Comparison of ENCODE assay signal across 1 cellular context in genomic region chr6:125944434-125944816, GRCh38.
A peak's percentile ranks its signal among the peaks of the same experiment; 100 is the strongest.
TF ChIP-seq lines count a peak whose summit lies in the region.

No MANE protein-coding gene starts in this region.

TF ChIP-seq in liver, 16 proteins besides CTCF, POLR2A, EP300 and RAD21 (continued from another document):
- TF ChIP-seq RXRA (IDR thresholded peaks at IDR 0.05), result peak; percentile 65 to 86
- peak; percentile 88 for TF ChIP-seq ZBTB33 (IDR thresholded peaks at IDR 0.05)
- TF ChIP-seq NR2F2 (IDR thresholded peaks at IDR 0.05), result peak; percentile 53
- TF ChIP-seq YY1 (IDR thresholded peaks at IDR 0.05), result peak; percentile 82
- peak in 1 of 2 donors; percentile 54 for TF ChIP-seq GABPA (IDR thresholded peaks at IDR 0.05 in 1 of 2, conservative IDR thresholded peaks at IDR 0.05 in 1 of 2)
